ENCODE assay signal across 32 cellular contexts in genomic region chr10:121422096-121422495, GRCh38.
"Had no signal": no experiment of that assay in that cellular context is flagged by ENCODE, and none has a peak within 500 bp of the region (broad histone marks: within the 10 kb centered on the region; RNA-seq: fewer than 3 reads in every experiment).

No MANE protein-coding gene starts in this region.

- H3K9me3 Mint-ChIP-seq: activated B cell treated with CpG ODN at 0.5 μM for 24 hours; activated CD4-positive, alpha-beta memory T cell treated with anti-CD3 and anti-CD28 coated beads for 36 hours; activated CD4-positive, alpha-beta T cell treated with anti-CD3 and anti-CD28 coated beads, Interleukin-2, amount 10 ng/mL, durations not matched to agents 24 days and 14 days; activated CD8-positive, alpha-beta T cell treated with anti-CD3 and anti-CD28 coated beads for 36 hours; activated naive CD8-positive, alpha-beta T cell treated with anti-CD3 and anti-CD28 coated beads for 36 hours; activated T-helper 2 cell treated with anti-CD3 and anti-CD28 coated beads, Interferon-gamma antibody, Interleukin-2, Interleukin-4, amounts not matched to agents 10 μg/mL and 5 μg/mL and 100 μg/mL, durations not matched to agents 14 hours and 24 hours and 36 hours; T-helper 1 cell treated with Interleukin-12 subunit alpha and Interleukin-12 subunit beta and Interleukin-4 antibody, amounts not matched to agents 30 μg/mL and 1 μg/mL, for 36 hours; T-helper 2 cell treated with Interferon-gamma antibody and Interleukin-4, amounts not matched to agents 5 μg/mL and 100 μg/mL, for 36 hours had no signal

- FAIRE-seq: TTC549 had no signal

- H3K4me1 ChIP-seq: ascending aorta had no signal

- DNase-seq: activated B cell treated with CpG ODN at 0.5 μM for 24 hours; activated CD4-positive, alpha-beta memory T cell treated with anti-CD3 and anti-CD28 coated beads for 36 hours; activated CD4-positive, alpha-beta T cell treated with anti-CD3 and anti-CD28 coated beads for 4 hours; activated CD4-positive, alpha-beta T cell treated with anti-CD3 and anti-CD28 coated beads, Interleukin-2, amount 10 ng/mL, durations not matched to agents 24 days and 14 days; activated CD4-positive, alpha-beta T cell treated with anti-CD3 and anti-CD28 coated beads, Interleukin-2, amount 50 U/mL, for 1 hour; activated CD4-positive, alpha-beta T cell treated with anti-CD3 and anti-CD28 coated beads, Interleukin-2, amount 50 U/mL, for 4 hours; activated CD4-positive, CD25-positive, alpha-beta regulatory T cell treated with anti-CD3 and anti-CD28 coated beads, Interleukin-2, amount 50 U/mL, for 72 hours; activated CD8-positive, alpha-beta memory T cell treated with anti-CD3 and anti-CD28 coated beads, Interleukin-2, amount 50 U/mL, for 4 hours; activated CD8-positive, alpha-beta T cell treated with anti-CD3 and anti-CD28 coated beads for 36 hours; activated effector memory CD4-positive, alpha-beta T cell treated with anti-CD3 and anti-CD28 coated beads, Interleukin-2, amount 50 U/mL, for 16 hours; activated gamma-delta T cell treated with Interleukin-2 at 50 U/mL for 16 hours; activated naive CD4-positive, alpha-beta T cell; activated naive CD4-positive, alpha-beta T cell treated with anti-CD3 and anti-CD28 coated beads for 36 hours; activated naive CD4-positive, alpha-beta T cell treated with anti-CD3 and anti-CD28 coated beads, Interleukin-2, amount 50 U/mL, for 16 hours; activated naive CD8-positive, alpha-beta T cell treated with anti-CD3 and anti-CD28 coated beads for 36 hours; activated T-cell treated with anti-CD3 and anti-CD28 coated beads for 4 hours; activated T-cell treated with anti-CD3 and anti-CD28 coated beads, Interleukin-2, amount 50 U/mL, for 1 hour; activated T-cell treated with anti-CD3 and anti-CD28 coated beads, Interleukin-2, amount 50 U/mL, for 48 hours; amygdala; anterior cingulate cortex; central memory CD4-positive, alpha-beta T cell; T-helper 1 cell; T-helper 2 cell; T-helper 9 cell had no signal

- H3K27me3 Mint-ChIP-seq: activated B cell treated with CpG ODN at 0.5 μM for 24 hours; activated CD4-positive, alpha-beta memory T cell treated with anti-CD3 and anti-CD28 coated beads for 36 hours; activated CD4-positive, alpha-beta T cell treated with anti-CD3 and anti-CD28 coated beads, Interleukin-2, amount 10 ng/mL, durations not matched to agents 24 days and 14 days; activated naive CD8-positive, alpha-beta T cell treated with anti-CD3 and anti-CD28 coated beads for 36 hours; brain had no signal

- H3K27me3 ChIP-seq: ascending aorta had no signal

- H3K4me3 Mint-ChIP-seq: activated B cell treated with CpG ODN at 0.5 μM for 24 hours; activated CD4-positive, alpha-beta memory T cell treated with anti-CD3 and anti-CD28 coated beads for 36 hours; activated CD4-positive, alpha-beta T cell treated with anti-CD3 and anti-CD28 coated beads, Interleukin-2, amount 10 ng/mL, durations not matched to agents 24 days and 14 days; activated CD8-positive, alpha-beta T cell treated with anti-CD3 and anti-CD28 coated beads for 36 hours; activated naive CD4-positive, alpha-beta T cell treated with anti-CD3 and anti-CD28 coated beads for 36 hours; activated naive CD8-positive, alpha-beta T cell treated with anti-CD3 and anti-CD28 coated beads for 36 hours; brain; T-helper 1 cell treated with Interleukin-12 subunit alpha and Interleukin-12 subunit beta and Interleukin-4 antibody, amounts not matched to agents 30 μg/mL and 1 μg/mL, for 36 hours; T-helper 2 cell treated with Interferon-gamma antibody and Interleukin-4, amounts not matched to agents 5 μg/mL and 100 μg/mL, for 36 hours had no signal

- H3K4me3 ChIP-seq: ascending aorta had no signal

- H3K36me3 ChIP-seq: ascending aorta had no signal

- H3K4me1 Mint-ChIP-seq: activated B cell treated with CpG ODN at 0.5 μM for 24 hours; activated CD4-positive, alpha-beta T cell treated with anti-CD3 and anti-CD28 coated beads, Interleukin-2, amount 10 ng/mL, durations not matched to agents 24 days and 14 days; activated naive CD8-positive, alpha-beta T cell treated with anti-CD3 and anti-CD28 coated beads for 36 hours had no signal

- H3K27ac ChIP-seq: ascending aorta, VCaP had no signal

- H3K36me3 Mint-ChIP-seq: activated CD4-positive, alpha-beta memory T cell treated with anti-CD3 and anti-CD28 coated beads for 36 hours; activated naive CD4-positive, alpha-beta T cell treated with anti-CD3 and anti-CD28 coated beads, Interleukin-2, amount 50 U/mL, for 72 hours; activated naive CD8-positive, alpha-beta T cell treated with anti-CD3 and anti-CD28 coated beads for 36 hours; brain had no signal

- ATAC-seq: activated CD8-positive, alpha-beta T cell treated with anti-CD3 and anti-CD28 coated beads for 36 hours; activated naive CD4-positive, alpha-beta T cell treated with anti-CD3 and anti-CD28 coated beads, Interleukin-2, amount 50 U/mL, for 72 hours had no signal

- H3K9me3 ChIP-seq: ascending aorta had no signal
